13 cellular contexts compared by ENCODE assay signal in genomic region chr18:35939166-35939565, GRCh38.
DNase-seq lines count a peak whose midpoint lies in the region; ATAC-seq and TF ChIP-seq lines count a peak whose summit lies in the region.
"Had no signal": no experiment of that assay in that cellular context is flagged by ENCODE, and none has a peak within 500 bp of the region (broad histone marks: within the 10 kb centered on the region; RNA-seq: fewer than 3 reads in every experiment).

No MANE protein-coding gene starts in this region.

- no peak for TF ChIP-seq POLR2A in heart left ventricle (IDR thresholded peaks at IDR 0.05)

- no peaks in the 10 kb centered on the region for H3K9me3 ChIP-seq in heart left ventricle
- no peaks in the 10 kb centered on the region for H3K9me3 ChIP-seq in NT2/D1 (ENCODE audit: insufficient read depth, low read length)
- H3K9me3 ChIP-seq in stomach smooth muscle (ENCODE audit: control insufficient read depth in 2 of 2, low read length in 2 of 2), result no peaks in the 10 kb centered on the region

- DNase-seq in heart left ventricle, result no peak
- no peak for DNase-seq in Right ventricle myocardium inferior (ENCODE audit: missing footprints)
- peak; percentile 22 for DNase-seq in NT2/D1 (ENCODE audit: low read depth, low spot score)
- DNase-seq in fibroblast of mammary gland (ENCODE audit: low read depth), result no peak
- no peak for DNase-seq in epidermal melanocyte (ENCODE audit: insufficient read length, low spot score)
- DNase-seq in stimulated activated naive B cell treated with anti-CD40 and anti-IgM and Interleukin-4, amounts not matched to agents 10 μg/mL and 1 μg/mL and 100 μg/mL, for 72 hours, result no peak
- DNase-seq: anterior cingulate cortex; CD8-positive, alpha-beta T cell; NCI-H1436 treated with DMSO at 0.1 percent for 48 hours had no signal

- 27 to 47% (median 44%) methylated on average over 4 of the region's 4 CpGs for WGBS in heart left ventricle, 4 donors

- peaks cover 23 to 26% of the 10 kb centered on the region in 2 donors for H3K27me3 Mint-ChIP-seq in stimulated activated naive B cell treated with anti-CD40 and anti-IgM and Interleukin-4, amounts not matched to agents 10 μg/mL and 1 μg/mL and 100 μg/mL, for 72 hours

- no peak overlapping the region for H3K4me3 Mint-ChIP-seq in stimulated activated naive B cell treated with anti-CD40 and anti-IgM and Interleukin-4, amounts not matched to agents 10 μg/mL and 1 μg/mL and 100 μg/mL, for 72 hours
- H3K4me3 Mint-ChIP-seq: CD8-positive, alpha-beta T cell; natural killer cell treated with Interleukin-12 subunit alpha and Interleukin-12 subunit beta and Interleukin-15 and Interleukin-18, amount 100 ng/mL, for 72 hours had no signal

- H3K27ac Mint-ChIP-seq in stimulated activated naive B cell treated with anti-CD40 and anti-IgM and Interleukin-4, amounts not matched to agents 10 μg/mL and 1 μg/mL and 100 μg/mL, for 72 hours, result no peak overlapping the region
- H3K27ac Mint-ChIP-seq: CD8-positive, alpha-beta T cell; natural killer cell treated with Interleukin-12 subunit alpha and Interleukin-12 subunit beta and Interleukin-15 and Interleukin-18, amount 100 ng/mL, for 72 hours had no signal

- H3K4me1 Mint-ChIP-seq in stimulated activated naive B cell treated with anti-CD40 and anti-IgM and Interleukin-4, amounts not matched to agents 10 μg/mL and 1 μg/mL and 100 μg/mL, for 72 hours, result no peaks in the 10 kb centered on the region

- H3K4me1 ChIP-seq in heart left ventricle (no peaks in the 10 kb centered on the region), NT2/D1 (ENCODE audit: insufficient read depth, insufficient read length) (no peaks in the 10 kb centered on the region), stomach smooth muscle (ENCODE audit: control insufficient read depth, insufficient read depth, low read length) (peaks cover 4% of the 10 kb centered on the region)

- no peaks in the 10 kb centered on the region for H3K36me3 ChIP-seq in heart left ventricle
- H3K36me3 ChIP-seq in NT2/D1 (ENCODE audit: insufficient read depth, insufficient read length, low read length), result peaks cover 5% of the 10 kb centered on the region
- H3K36me3 ChIP-seq in stomach smooth muscle (ENCODE audit: control insufficient read depth in 2 of 2, insufficient read depth in 2 of 2, low read length in 2 of 2), result peaks cover 9 to 13% of the 10 kb centered on the region in 2 donors

- no peak overlapping the region for H3K27ac ChIP-seq in heart left ventricle
- H3K27ac ChIP-seq in stomach smooth muscle (ENCODE audit: low read length), result peak overlapping the region; percentile 26
- H3K27ac ChIP-seq: GM23248 had no signal

- no peak overlapping the region for H3K4me3 ChIP-seq in heart left ventricle
- H3K4me3 ChIP-seq in NT2/D1 (ENCODE audit: insufficient read length, low read depth), result no peak overlapping the region
- no peak overlapping the region for H3K4me3 ChIP-seq in fibroblast of mammary gland (ENCODE audit: control insufficient read depth, low read depth, low read length)
- H3K4me3 ChIP-seq in stomach smooth muscle (ENCODE audit: low read length in 2 of 2), result no peak overlapping the region
- H3K4me3 ChIP-seq: GM23248 had no signal

- H3K9ac ChIP-seq in NT2/D1 (ENCODE audit: insufficient read length, low read depth), result no peak overlapping the region
- no peak overlapping the region for H3K9ac ChIP-seq in stomach smooth muscle (ENCODE audit: low read length in 2 of 2)
- H3K9ac ChIP-seq: GM23248 had no signal

- H3K36me3 Mint-ChIP-seq in stimulated activated naive B cell treated with anti-CD40 and anti-IgM and Interleukin-4, amounts not matched to agents 10 μg/mL and 1 μg/mL and 100 μg/mL, for 72 hours, result no peaks in the 10 kb centered on the region
- H3K36me3 Mint-ChIP-seq: CD8-positive, alpha-beta T cell; natural killer cell treated with Interleukin-12 subunit alpha and Interleukin-12 subunit beta and Interleukin-15 and Interleukin-18, amount 100 ng/mL, for 72 hours had no signal

- ATAC-seq in heart left ventricle, result peak in 1 of 4 donors; percentile 46
- no peak for ATAC-seq in Right ventricle myocardium inferior
- no peak for ATAC-seq in GM18870 (IDR thresholded peaks at IDR 0.05; ENCODE audit: unreplicated experiment)
- no peak for ATAC-seq in stimulated activated naive B cell treated with anti-CD40 and anti-IgM and Interleukin-4, amounts not matched to agents 10 μg/mL and 1 μg/mL and 100 μg/mL, for 72 hours (replicated peaks)
- ATAC-seq: CD8-positive, alpha-beta T cell; natural killer cell treated with Interleukin-12 subunit alpha and Interleukin-12 subunit beta and Interleukin-15 and Interleukin-18, amount 100 ng/mL, for 72 hours had no signal

- H3K27me3 ChIP-seq in heart left ventricle, result peaks cover 0 to 4% (median 0%) of the 10 kb centered on the region in 9 donors
- no peaks in the 10 kb centered on the region for H3K27me3 ChIP-seq in NT2/D1 (ENCODE audit: insufficient read depth, insufficient read length)
- no peaks in the 10 kb centered on the region for H3K27me3 ChIP-seq in stomach smooth muscle (ENCODE audit: control insufficient read depth in 1 of 2, insufficient read depth in 2 of 2, low read length in 2 of 2)

- peaks cover 2 to 3% of the 10 kb centered on the region in 2 donors for H3K9me3 Mint-ChIP-seq in stimulated activated naive B cell treated with anti-CD40 and anti-IgM and Interleukin-4, amounts not matched to agents 10 μg/mL and 1 μg/mL and 100 μg/mL, for 72 hours
- H3K9me3 Mint-ChIP-seq: CD8-positive, alpha-beta T cell; natural killer cell treated with Interleukin-12 subunit alpha and Interleukin-12 subunit beta and Interleukin-15 and Interleukin-18, amount 100 ng/mL, for 72 hours had no signal

- TF ChIP-seq CTCF in heart left ventricle (IDR thresholded peaks at IDR 0.05) (peak in 7 of 12 donors; percentile 9 to 42 (median 24)), fibroblast of mammary gland (conservative IDR thresholded peaks at IDR 0.05; ENCODE audit: control insufficient read depth, insufficient read depth, low read depth, low read length) (peak; percentile 20)

- intact Hi-C loops in heart left ventricle (cut with DNase I) (loop anchor here in 1 of 10 donors (10.0 kb wide), 1 partner anchor 544 kb away; no protein-coding TSS in a partner anchor), Right ventricle myocardium inferior (cut with DNase I) (no loop called here)
